1 cellular context compared by ENCODE assay signal in the genomic region with DNA sequence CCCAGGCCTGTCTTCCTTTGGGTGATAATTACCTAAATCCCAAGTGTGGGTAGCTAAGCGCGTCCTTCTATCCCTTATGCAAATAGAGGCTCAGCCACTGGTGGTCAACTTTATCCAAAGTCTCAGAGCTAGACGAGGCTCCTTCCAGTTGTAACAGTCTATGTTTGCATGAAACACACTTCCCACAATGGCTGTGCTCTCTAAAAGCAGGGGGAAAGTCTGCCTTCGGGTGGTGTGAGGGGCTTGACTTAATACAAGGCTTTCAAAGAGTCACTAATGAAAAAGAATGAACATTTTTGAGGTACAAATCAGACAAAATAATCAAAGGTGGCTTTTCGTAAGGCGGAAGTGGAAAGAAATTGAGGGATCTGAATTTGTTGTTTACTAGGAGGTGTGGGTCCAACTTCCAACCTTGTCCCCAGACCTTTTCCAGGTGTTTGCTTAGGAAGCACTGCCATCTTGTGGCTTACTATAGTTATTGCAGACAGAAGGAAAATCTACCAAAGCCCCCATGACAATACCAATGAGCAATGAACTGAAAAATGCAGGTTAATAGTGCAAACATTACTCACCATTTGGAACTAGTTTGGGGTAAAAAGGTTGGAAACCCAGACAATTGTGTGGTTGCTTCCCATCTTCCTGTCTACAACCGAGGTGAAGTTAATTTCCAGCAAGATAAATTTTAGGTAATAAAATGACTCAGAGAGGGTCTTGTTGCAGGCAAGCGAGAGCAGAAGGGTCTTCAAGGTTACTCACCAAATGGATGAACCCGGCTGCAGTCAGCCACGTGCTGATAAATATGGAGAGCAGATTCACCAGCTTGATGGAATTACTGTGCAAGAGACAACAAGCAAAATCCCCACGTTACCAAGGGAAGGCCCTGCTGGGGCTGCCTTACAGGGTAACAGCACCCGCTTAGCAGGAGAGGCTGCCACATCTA.
TF ChIP-seq lines count a peak whose summit lies in the region.

No MANE protein-coding gene starts in this region.

TF ChIP-seq in K562, 482 proteins besides CTCF, POLR2A, EP300 and RAD21 (continued from another document):
- TF ChIP-seq, protein P1, sequence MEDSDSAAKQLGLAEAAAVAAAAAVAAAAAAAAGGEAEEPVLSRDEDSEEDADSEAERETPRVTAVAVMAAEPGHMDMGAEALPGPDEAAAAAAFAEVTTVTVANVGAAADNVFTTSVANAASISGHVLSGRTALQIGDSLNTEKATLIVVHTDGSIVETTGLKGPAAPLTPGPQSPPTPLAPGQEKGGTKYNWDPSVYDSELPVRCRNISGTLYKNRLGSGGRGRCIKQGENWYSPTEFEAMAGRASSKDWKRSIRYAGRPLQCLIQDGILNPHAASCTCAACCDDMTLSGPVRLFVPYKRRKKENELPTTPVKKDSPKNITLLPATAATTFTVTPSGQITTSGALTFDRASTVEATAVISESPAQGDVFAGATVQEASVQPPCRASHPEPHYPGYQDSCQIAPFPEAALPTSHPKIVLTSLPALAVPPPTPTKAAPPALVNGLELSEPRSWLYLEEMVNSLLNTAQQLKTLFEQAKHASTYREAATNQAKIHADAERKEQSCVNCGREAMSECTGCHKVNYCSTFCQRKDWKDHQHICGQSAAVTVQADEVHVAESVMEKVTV (CRISPR knock-in tag; IDR thresholded peaks at IDR 0.05): peak; percentile 47; the same call in 1 of the 2 replicates
- TF ChIP-seq ZNF778 (CRISPR knock-in tag; IDR thresholded peaks at IDR 0.05) (no peak), CBX3 (IDR thresholded peaks at IDR 0.05; ENCODE audit: borderline replicate concordance in 1 of 2, low read length in 2 of 2) (no peak), MCM2 (IDR thresholded peaks at IDR 0.05; ENCODE audit: low read depth) (no peak), KLF16 (IDR thresholded peaks at IDR 0.05) (no peak), ZNF12 (CRISPR knock-in tag; IDR thresholded peaks at IDR 0.05) (no peak), JUND (IDR thresholded peaks at IDR 0.05; ENCODE audit: borderline replicate concordance, low read depth, low read length) (no peak), JUND (tag; IDR thresholded peaks at IDR 0.05; ENCODE audit: borderline replicate concordance, low read depth, low read length) (0 out of 3 replicates have a peak, but pooled peaks have one; percentile 17), CEBPG (CRISPR knock-in tag; IDR thresholded peaks at IDR 0.05) (no peak), CEBPG (tag; conservative IDR thresholded peaks at IDR 0.05 in 1 of 2, IDR thresholded peaks at IDR 0.05 in 1 of 2) (no peak), PTTG1 (tag; IDR thresholded peaks at IDR 0.05; ENCODE audit: low read depth) (no peak), NEUROD1 (IDR thresholded peaks at IDR 0.05; ENCODE audit: borderline replicate concordance, low read depth, low read length, partially characterized antibody) (no peak)
- TF ChIP-seq, protein P2, sequence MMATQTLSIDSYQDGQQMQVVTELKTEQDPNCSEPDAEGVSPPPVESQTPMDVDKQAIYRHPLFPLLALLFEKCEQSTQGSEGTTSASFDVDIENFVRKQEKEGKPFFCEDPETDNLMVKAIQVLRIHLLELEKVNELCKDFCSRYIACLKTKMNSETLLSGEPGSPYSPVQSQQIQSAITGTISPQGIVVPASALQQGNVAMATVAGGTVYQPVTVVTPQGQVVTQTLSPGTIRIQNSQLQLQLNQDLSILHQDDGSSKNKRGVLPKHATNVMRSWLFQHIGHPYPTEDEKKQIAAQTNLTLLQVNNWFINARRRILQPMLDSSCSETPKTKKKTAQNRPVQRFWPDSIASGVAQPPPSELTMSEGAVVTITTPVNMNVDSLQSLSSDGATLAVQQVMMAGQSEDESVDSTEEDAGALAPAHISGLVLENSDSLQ (IDR thresholded peaks at IDR 0.05): no peak
- TF ChIP-seq, protein P3, sequence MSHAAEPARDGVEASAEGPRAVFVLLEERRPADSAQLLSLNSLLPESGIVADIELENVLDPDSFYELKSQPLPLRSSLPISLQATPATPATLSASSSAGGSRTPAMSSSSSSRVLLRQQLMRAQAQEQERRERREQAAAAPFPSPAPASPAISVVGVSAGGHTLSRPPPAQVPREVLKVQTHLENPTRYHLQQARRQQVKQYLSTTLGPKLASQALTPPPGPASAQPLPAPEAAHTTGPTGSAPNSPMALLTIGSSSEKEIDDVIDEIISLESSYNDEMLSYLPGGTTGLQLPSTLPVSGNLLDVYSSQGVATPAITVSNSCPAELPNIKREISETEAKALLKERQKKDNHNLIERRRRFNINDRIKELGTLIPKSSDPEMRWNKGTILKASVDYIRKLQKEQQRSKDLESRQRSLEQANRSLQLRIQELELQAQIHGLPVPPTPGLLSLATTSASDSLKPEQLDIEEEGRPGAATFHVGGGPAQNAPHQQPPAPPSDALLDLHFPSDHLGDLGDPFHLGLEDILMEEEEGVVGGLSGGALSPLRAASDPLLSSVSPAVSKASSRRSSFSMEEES (CRISPR knock-in tag; IDR thresholded peaks at IDR 0.05): no peak
- TF ChIP-seq, protein P4, sequence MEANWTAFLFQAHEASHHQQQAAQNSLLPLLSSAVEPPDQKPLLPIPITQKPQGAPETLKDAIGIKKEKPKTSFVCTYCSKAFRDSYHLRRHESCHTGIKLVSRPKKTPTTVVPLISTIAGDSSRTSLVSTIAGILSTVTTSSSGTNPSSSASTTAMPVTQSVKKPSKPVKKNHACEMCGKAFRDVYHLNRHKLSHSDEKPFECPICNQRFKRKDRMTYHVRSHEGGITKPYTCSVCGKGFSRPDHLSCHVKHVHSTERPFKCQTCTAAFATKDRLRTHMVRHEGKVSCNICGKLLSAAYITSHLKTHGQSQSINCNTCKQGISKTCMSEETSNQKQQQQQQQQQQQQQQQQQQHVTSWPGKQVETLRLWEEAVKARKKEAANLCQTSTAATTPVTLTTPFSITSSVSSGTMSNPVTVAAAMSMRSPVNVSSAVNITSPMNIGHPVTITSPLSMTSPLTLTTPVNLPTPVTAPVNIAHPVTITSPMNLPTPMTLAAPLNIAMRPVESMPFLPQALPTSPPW (CRISPR knock-in tag; IDR thresholded peaks at IDR 0.05): no peak
- TF ChIP-seq, protein P5, sequence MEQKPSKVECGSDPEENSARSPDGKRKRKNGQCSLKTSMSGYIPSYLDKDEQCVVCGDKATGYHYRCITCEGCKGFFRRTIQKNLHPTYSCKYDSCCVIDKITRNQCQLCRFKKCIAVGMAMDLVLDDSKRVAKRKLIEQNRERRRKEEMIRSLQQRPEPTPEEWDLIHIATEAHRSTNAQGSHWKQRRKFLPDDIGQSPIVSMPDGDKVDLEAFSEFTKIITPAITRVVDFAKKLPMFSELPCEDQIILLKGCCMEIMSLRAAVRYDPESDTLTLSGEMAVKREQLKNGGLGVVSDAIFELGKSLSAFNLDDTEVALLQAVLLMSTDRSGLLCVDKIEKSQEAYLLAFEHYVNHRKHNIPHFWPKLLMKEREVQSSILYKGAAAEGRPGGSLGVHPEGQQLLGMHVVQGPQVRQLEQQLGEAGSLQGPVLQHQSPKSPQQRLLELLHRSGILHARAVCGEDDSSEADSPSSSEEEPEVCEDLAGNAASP (IDR thresholded peaks at IDR 0.05): no peak
